1 cellular context compared by ENCODE assay signal in the genomic region with DNA sequence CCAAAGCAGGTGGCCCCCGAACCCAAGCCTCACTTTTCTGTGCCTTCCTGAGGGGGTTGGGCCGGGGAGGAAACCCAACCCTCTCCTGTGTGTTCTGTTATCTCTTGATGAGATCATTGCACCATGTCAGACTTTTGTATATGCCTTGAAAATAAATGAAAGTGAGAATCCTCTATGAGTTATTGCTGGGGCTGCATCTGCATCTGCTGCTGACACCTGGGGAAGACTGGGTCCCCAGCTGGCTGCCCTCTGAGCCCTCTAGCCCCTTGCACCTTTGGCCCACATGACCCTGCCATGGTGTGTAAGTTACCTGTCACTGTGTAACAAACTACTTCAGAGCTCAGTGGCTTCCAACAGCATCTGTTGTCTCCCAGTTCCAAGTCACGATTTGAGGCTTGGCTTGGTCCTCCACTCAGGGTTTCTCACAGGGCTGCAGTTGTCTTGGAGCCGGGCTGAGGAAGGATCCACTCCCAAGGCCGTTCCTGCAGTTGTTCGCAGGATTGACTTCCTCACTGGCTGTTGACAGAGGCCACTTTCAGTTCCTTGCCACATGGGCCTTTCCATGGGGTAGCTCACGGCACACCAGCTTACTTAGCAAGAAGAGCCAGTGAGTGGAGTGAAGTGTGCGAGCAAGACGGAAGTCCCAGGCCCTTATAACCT.
TF ChIP-seq lines count a peak whose summit lies in the region.

No MANE protein-coding gene starts in this region.

TF ChIP-seq in IMR-90, 13 proteins besides CTCF, POLR2A, EP300 and RAD21:
- TF ChIP-seq FOS (IDR thresholded peaks at IDR 0.05; ENCODE audit: low read depth, low read length) (no peak), NFE2L2 (IDR thresholded peaks at IDR 0.05; ENCODE audit: low read depth, low read length) (no peak), MAFK (IDR thresholded peaks at IDR 0.05; ENCODE audit: low read depth, low read length) (no peak), RCOR1 (IDR thresholded peaks at IDR 0.05; ENCODE audit: insufficient replicate concordance, low read length) (no peak), RFX5 (IDR thresholded peaks at IDR 0.05; ENCODE audit: low read depth, low read length) (no peak), MAZ (IDR thresholded peaks at IDR 0.05; ENCODE audit: borderline replicate concordance, low read depth, low read length) (no peak), MXI1 (IDR thresholded peaks at IDR 0.05; ENCODE audit: borderline replicate concordance, low read depth, low read length) (no peak), CHD1 (IDR thresholded peaks at IDR 0.05; ENCODE audit: low read depth, low read length) (no peak), CEBPB (IDR thresholded peaks at IDR 0.05; ENCODE audit: low read depth, low read length) (no peak), SMC3 (IDR thresholded peaks at IDR 0.05; ENCODE audit: low read depth, low read length) (no peak)
- TF ChIP-seq, protein P1, sequence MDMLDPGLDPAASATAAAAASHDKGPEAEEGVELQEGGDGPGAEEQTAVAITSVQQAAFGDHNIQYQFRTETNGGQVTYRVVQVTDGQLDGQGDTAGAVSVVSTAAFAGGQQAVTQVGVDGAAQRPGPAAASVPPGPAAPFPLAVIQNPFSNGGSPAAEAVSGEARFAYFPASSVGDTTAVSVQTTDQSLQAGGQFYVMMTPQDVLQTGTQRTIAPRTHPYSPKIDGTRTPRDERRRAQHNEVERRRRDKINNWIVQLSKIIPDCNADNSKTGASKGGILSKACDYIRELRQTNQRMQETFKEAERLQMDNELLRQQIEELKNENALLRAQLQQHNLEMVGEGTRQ (IDR thresholded peaks at IDR 0.05; ENCODE audit: low read depth, low read length) = no peak
